Comparison of ENCODE assay signal across 22 cellular contexts in genomic region chr4:38928886-38929285, GRCh38.
"Had no signal": no experiment of that assay in that cellular context is flagged by ENCODE, and none has a peak within 500 bp of the region (broad histone marks: within the 10 kb centered on the region; RNA-seq: fewer than 3 reads in every experiment).

No MANE protein-coding gene starts in this region.

- H3K27ac Mint-ChIP-seq: activated CD8-positive, alpha-beta memory T cell treated with anti-CD3 and anti-CD28 coated beads, Interleukin-2, amount 10 ng/mL, durations not matched to agents 7 days and 5 days; activated naive CD8-positive, alpha-beta T cell treated with anti-CD3 and anti-CD28 coated beads, Interleukin-2, amount 10 ng/mL, durations not matched to agents 7 days and 5 days; T-helper 1 cell treated with Interleukin-12 subunit alpha and Interleukin-12 subunit beta and Interleukin-4 antibody, amounts not matched to agents 30 μg/mL and 1 μg/mL, for 36 hours; WTC11 had no signal

- H3K9me3 Mint-ChIP-seq: activated naive CD8-positive, alpha-beta T cell treated with anti-CD3 and anti-CD28 coated beads, Interleukin-2, amount 10 ng/mL, durations not matched to agents 7 days and 5 days; T-helper 1 cell treated with Interleukin-12 subunit alpha and Interleukin-12 subunit beta and Interleukin-4 antibody, amounts not matched to agents 30 μg/mL and 1 μg/mL, for 36 hours; WTC11 had no signal

- H3K27ac ChIP-seq: adrenal gland, Peyer's patch had no signal

- H3K4me3 Mint-ChIP-seq: activated CD8-positive, alpha-beta memory T cell treated with anti-CD3 and anti-CD28 coated beads, Interleukin-2, amount 10 ng/mL, durations not matched to agents 7 days and 5 days; activated naive CD8-positive, alpha-beta T cell treated with anti-CD3 and anti-CD28 coated beads, Interleukin-2, amount 10 ng/mL, durations not matched to agents 7 days and 5 days; T-helper 1 cell treated with Interleukin-12 subunit alpha and Interleukin-12 subunit beta and Interleukin-4 antibody, amounts not matched to agents 30 μg/mL and 1 μg/mL, for 36 hours; WTC11 had no signal

- H3K4me3 ChIP-seq: adrenal gland, K562, Peyer's patch had no signal

- H3K4me1 ChIP-seq: Peyer's patch had no signal

- H3K36me3 Mint-ChIP-seq: activated CD8-positive, alpha-beta memory T cell treated with anti-CD3 and anti-CD28 coated beads, Interleukin-2, amount 10 ng/mL, durations not matched to agents 7 days and 5 days; activated naive CD8-positive, alpha-beta T cell treated with anti-CD3 and anti-CD28 coated beads, Interleukin-2, amount 10 ng/mL, durations not matched to agents 7 days and 5 days had no signal

- ATAC-seq: activated CD8-positive, alpha-beta memory T cell treated with anti-CD3 and anti-CD28 coated beads, Interleukin-2, amount 10 ng/mL, durations not matched to agents 7 days and 5 days; K562; WTC11 had no signal

- H3K27me3 ChIP-seq: adrenal gland, Peyer's patch had no signal

- H3K4me1 Mint-ChIP-seq: activated naive CD8-positive, alpha-beta T cell treated with anti-CD3 and anti-CD28 coated beads, Interleukin-2, amount 10 ng/mL, durations not matched to agents 7 days and 5 days had no signal

- DNase-seq: activated CD4-positive, alpha-beta T cell treated with anti-CD3 and anti-CD28 coated beads for 48 hours; activated CD4-positive, alpha-beta T cell treated with anti-CD3 and anti-CD28 coated beads, Interleukin-2, amount 50 U/mL, for 4 hours; activated CD4-positive, CD25-positive, alpha-beta regulatory T cell treated with anti-CD3 and anti-CD28 coated beads, Interleukin-2, amount 50 U/mL, for 72 hours; activated CD8-positive, alpha-beta memory T cell treated with anti-CD3 and anti-CD28 coated beads, Interleukin-2, amount 10 ng/mL, durations not matched to agents 7 days and 5 days; activated naive CD4-positive, alpha-beta T cell treated with anti-CD3 and anti-CD28 coated beads, Interleukin-2, amount 50 U/mL, for 16 hours; activated naive CD8-positive, alpha-beta T cell treated with anti-CD3 and anti-CD28 coated beads, Interleukin-2, amount 10 ng/mL, durations not matched to agents 7 days and 5 days; activated T-cell treated with anti-CD3 and anti-CD28 coated beads, Interleukin-2, amount 50 U/mL, for 48 hours; adrenal gland; aorta; Karpas-422; MM.1S; NCI-H1105; NCI-H1436 treated with DMSO at 0.1 percent for 48 hours; NCI-H187; NCI-H2081; NCI-H446; NCI-H524; Peyer's patch; SHP77 had no signal

- H3K9me3 ChIP-seq: adrenal gland, Peyer's patch had no signal
